Comparison of ENCODE assay signal across 19 cellular contexts in the genomic region with DNA sequence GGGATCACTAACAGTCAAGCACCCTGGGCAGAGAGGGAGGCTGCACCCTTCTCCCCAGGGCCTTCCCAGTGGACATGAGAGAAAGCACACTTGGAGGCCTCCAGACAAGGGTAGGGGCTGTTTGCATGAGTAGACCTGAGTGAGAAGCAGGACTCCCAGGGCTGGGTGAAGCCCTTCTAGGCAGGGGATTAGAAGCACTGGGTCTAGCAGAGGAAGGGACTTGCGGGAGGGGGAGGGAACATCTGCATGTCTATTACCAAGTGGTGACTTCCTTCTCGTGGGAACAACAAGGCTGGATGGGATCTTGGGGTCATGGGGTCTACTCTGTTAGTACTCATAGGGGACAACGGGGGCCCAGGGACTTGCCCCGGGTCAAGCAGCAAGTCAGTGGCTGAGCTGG.
DNase-seq lines count a peak whose midpoint lies in the region; TF ChIP-seq lines count a peak whose summit lies in the region.
"Had no signal": no experiment of that assay in that cellular context is flagged by ENCODE, and none has a peak within 500 bp of the region (broad histone marks: within the 10 kb centered on the region; RNA-seq: fewer than 3 reads in every experiment).

No MANE protein-coding gene starts in this region.

- no peaks in the 10 kb centered on the region for H3K9me3 ChIP-seq in GM23248 (ENCODE audit: low read depth)
- H3K9me3 ChIP-seq in adipocyte (ENCODE audit: control insufficient read depth, low read length): no peaks in the 10 kb centered on the region
- H3K9me3 ChIP-seq in subcutaneous abdominal adipose tissue (ENCODE audit: control insufficient read depth in 5 of 5, low read length in 5 of 5): no peaks in the 10 kb centered on the region
- no peaks in the 10 kb centered on the region for H3K9me3 ChIP-seq in breast epithelium
- H3K9me3 ChIP-seq: tibial artery had no signal

- H3K4me3 Mint-ChIP-seq in mesothelial cell of epicardium (no peak overlapping the region), progenitor cell of endocrine pancreas (ENCODE audit: low read depth) (no peak overlapping the region)
- H3K4me3 Mint-ChIP-seq: activated CD4-positive, alpha-beta T cell treated with anti-CD3 and anti-CD28 coated beads, Interleukin-2, amount 10 ng/mL, durations not matched to agents 24 days and 14 days; natural killer cell; stimulated activated naive CD8-positive, alpha-beta T cell treated with anti-CD3 and anti-CD28 coated beads, Interleukin-15, Interleukin-2, amounts not matched to agents 100 ng/mL and 50 ng/mL, for 24 hours had no signal

- H3K4me1 Mint-ChIP-seq in mesothelial cell of epicardium (peaks cover 18% of the 10 kb centered on the region), progenitor cell of endocrine pancreas (ENCODE audit: low read depth) (peaks cover 24% of the 10 kb centered on the region)
- H3K4me1 Mint-ChIP-seq: activated CD4-positive, alpha-beta T cell treated with anti-CD3 and anti-CD28 coated beads, Interleukin-2, amount 10 ng/mL, durations not matched to agents 24 days and 14 days; natural killer cell had no signal

- H3K4me3 ChIP-seq in GM23248: 0 out of 2 replicates have a peak overlapping the region, but pooled peaks have one; percentile 56
- peak overlapping the region; percentile 37 for H3K4me3 ChIP-seq in adipocyte (ENCODE audit: low read length)
- no peak overlapping the region for H3K4me3 ChIP-seq in subcutaneous abdominal adipose tissue (ENCODE audit: low read depth in 1 of 5, low read length in 5 of 5)
- no peak overlapping the region for H3K4me3 ChIP-seq in breast epithelium
- H3K4me3 ChIP-seq: tibial artery had no signal

- peaks cover 22% of the 10 kb centered on the region for H3F3A ChIP-seq in GM23248 (ENCODE audit: insufficient read depth)

- no peaks in the 10 kb centered on the region for H3K79me2 ChIP-seq in GM23248 (ENCODE audit: insufficient read depth)

- TF ChIP-seq POLR2A in breast epithelium (IDR thresholded peaks at IDR 0.05): no peak

- POLR2A ChIA-PET in HEK293T (lab: Yijun Ruan, JAX): no interaction called here

- no peaks in the 10 kb centered on the region for H3K27me3 ChIP-seq in GM23248 (replicated peaks; ENCODE audit: insufficient read depth)
- no peaks in the 10 kb centered on the region for H3K27me3 ChIP-seq in adipocyte (replicated peaks; ENCODE audit: control insufficient read depth, insufficient read depth, low read length)
- H3K27me3 ChIP-seq in subcutaneous abdominal adipose tissue (ENCODE audit: control insufficient read depth in 5 of 5, insufficient read depth in 4 of 5, low read length in 5 of 5): no peaks in the 10 kb centered on the region
- H3K27me3 ChIP-seq in breast epithelium: no peaks in the 10 kb centered on the region
- H3K27me3 ChIP-seq: tibial artery had no signal

- TF ChIP-seq CTCF in mesothelial cell of epicardium (IDR thresholded peaks at IDR 0.05; ENCODE audit: unreplicated experiment) (no peak), breast epithelium (IDR thresholded peaks at IDR 0.05) (no peak), progenitor cell of endocrine pancreas (IDR thresholded peaks at IDR 0.05; ENCODE audit: unreplicated experiment) (no peak)

- peak overlapping the region; percentile 12 for H3K27ac Mint-ChIP-seq in mesothelial cell of epicardium
- no peak overlapping the region for H3K27ac Mint-ChIP-seq in progenitor cell of endocrine pancreas
- H3K27ac Mint-ChIP-seq: activated CD4-positive, alpha-beta T cell treated with anti-CD3 and anti-CD28 coated beads, Interleukin-2, amount 10 ng/mL, durations not matched to agents 24 days and 14 days; natural killer cell; stimulated activated naive CD8-positive, alpha-beta T cell treated with anti-CD3 and anti-CD28 coated beads, Interleukin-15, Interleukin-2, amounts not matched to agents 100 ng/mL and 50 ng/mL, for 24 hours had no signal

- peak overlapping the region; percentile 78 for H3K9ac ChIP-seq in GM23248
- peak overlapping the region; percentile 59 for H3K9ac ChIP-seq in adipocyte (ENCODE audit: low read length)
- no peak overlapping the region for H3K9ac ChIP-seq in subcutaneous abdominal adipose tissue (ENCODE audit: low read length in 5 of 5)

- CTCF ChIA-PET in HEK293T (lab: Yijun Ruan, JAX): no interaction called here

- H3K27ac ChIP-seq in GM23248: peak overlapping the region; percentile 94
- peak overlapping the region; percentile 59 for H3K27ac ChIP-seq in subcutaneous abdominal adipose tissue (ENCODE audit: low read depth, low read length)
- peak overlapping the region in 1 of 2 donors; percentile 68 for H3K27ac ChIP-seq in breast epithelium

- H3K36me3 ChIP-seq in GM23248 (ENCODE audit: low read depth): no peaks in the 10 kb centered on the region
- H3K36me3 ChIP-seq in adipocyte (ENCODE audit: control insufficient read depth, insufficient read depth, low read length, severe bottlenecking): no peaks in the 10 kb centered on the region
- H3K36me3 ChIP-seq in subcutaneous abdominal adipose tissue (ENCODE audit: control insufficient read depth in 5 of 5, insufficient read depth in 5 of 5, low read length in 5 of 5): no peaks in the 10 kb centered on the region
- H3K36me3 ChIP-seq in breast epithelium: no peaks in the 10 kb centered on the region
- H3K36me3 ChIP-seq: tibial artery had no signal

- no peaks in the 10 kb centered on the region for H3K9me2 ChIP-seq in GM23248 (ENCODE audit: insufficient read depth)

- H3K9me3 Mint-ChIP-seq in mesothelial cell of epicardium: no peaks in the 10 kb centered on the region
- no peaks in the 10 kb centered on the region for H3K9me3 Mint-ChIP-seq in progenitor cell of endocrine pancreas (ENCODE audit: low read depth)
- H3K9me3 Mint-ChIP-seq: activated CD4-positive, alpha-beta T cell treated with anti-CD3 and anti-CD28 coated beads, Interleukin-2, amount 10 ng/mL, durations not matched to agents 24 days and 14 days; natural killer cell; stimulated activated naive CD8-positive, alpha-beta T cell treated with anti-CD3 and anti-CD28 coated beads, Interleukin-15, Interleukin-2, amounts not matched to agents 100 ng/mL and 50 ng/mL, for 24 hours had no signal

- H3K4me1 ChIP-seq in GM23248 (ENCODE audit: insufficient read depth) (peaks cover 21% of the 10 kb centered on the region), adipocyte (ENCODE audit: control insufficient read depth, insufficient read depth, low read length) (peaks cover 17% of the 10 kb centered on the region), subcutaneous abdominal adipose tissue (ENCODE audit: control insufficient read depth in 5 of 5, insufficient read depth in 5 of 5, low read length in 5 of 5) (peaks cover 3 to 18% (median 17%) of the 10 kb centered on the region in 5 donors), breast epithelium (no peaks in the 10 kb centered on the region)

- peak overlapping the region; percentile 52 for H2AFZ ChIP-seq in GM23248

- DNase-seq in GM23248 (no peak), adipocyte (ENCODE audit: low read depth) (no peak), mesothelial cell of epicardium (ENCODE audit: low spot score in 2 of 2, unreplicated experiment in 2 of 2) (no peak), HEK293T (ENCODE audit: extremely low spot score) (no peak), NCI-H2107 (lab: John Stamatoyannopoulos, UW) (no peak), breast epithelium (ENCODE audit: low spot score in 2 of 2) (no peak), progenitor cell of endocrine pancreas (ENCODE audit: low spot score, unreplicated experiment) (no peak)
- DNase-seq: activated CD4-positive, alpha-beta T cell treated with anti-CD3 and anti-CD28 coated beads, Interleukin-2, amount 10 ng/mL, durations not matched to agents 24 days and 14 days; activated gamma-delta T cell treated with Interleukin-2 at 50 U/mL for 16 hours; caudate nucleus; cortex of kidney; effector memory CD4-positive, alpha-beta T cell; natural killer cell; NCI-H146; right cardiac atrium; stimulated activated CD8-positive, alpha-beta memory T cell treated with anti-CD3 and anti-CD28 coated beads, Interleukin-4, amount 100 ng/mL, for 48 hours; tibial artery had no signal

- no peak overlapping the region for H3K4me2 ChIP-seq in GM23248 (ENCODE audit: unreplicated experiment)

- intact Hi-C loops in breast epithelium (cut with DNase I; ENCODE audit: low total_unique reads): no loop called here

- WGBS in GM23248 (ENCODE audit: low coverage in 1 of 2, low lambda C conversion rate in 2 of 2, missing lambda C conversion rate in 2 of 2), 2 experiments: 91 to 100% methylated on average over 4 of the region's 4 CpGs

- no peaks in the 10 kb centered on the region for H4K20me1 ChIP-seq in GM23248 (ENCODE audit: insufficient read depth)

- H3K27me3 Mint-ChIP-seq in mesothelial cell of epicardium (ENCODE audit: low read depth): peaks cover 16% of the 10 kb centered on the region
- peaks cover 66% of the 10 kb centered on the region for H3K27me3 Mint-ChIP-seq in progenitor cell of endocrine pancreas
- H3K27me3 Mint-ChIP-seq: stimulated activated naive CD8-positive, alpha-beta T cell treated with anti-CD3 and anti-CD28 coated beads, Interleukin-15, Interleukin-2, amounts not matched to agents 100 ng/mL and 50 ng/mL, for 24 hours had no signal

- no peaks in the 10 kb centered on the region for H3K36me3 Mint-ChIP-seq in mesothelial cell of epicardium
- no peaks in the 10 kb centered on the region for H3K36me3 Mint-ChIP-seq in progenitor cell of endocrine pancreas (ENCODE audit: insufficient read depth)
- H3K36me3 Mint-ChIP-seq: natural killer cell had no signal

- in situ Hi-C loops in GM23248 (cut with MboI): no loop called here

TF ChIP-seq in HEK293T, 16 proteins besides CTCF, POLR2A, EP300 and RAD21 (continues in another document):
- TF ChIP-seq HDGF (IDR thresholded peaks at IDR 0.05; ENCODE audit: borderline replicate concordance): no peak
- TF ChIP-seq TARDBP (IDR thresholded peaks at IDR 0.05): no peak
- no peak for TF ChIP-seq ZNF384 (IDR thresholded peaks at IDR 0.05)
- TF ChIP-seq PKNOX1 (IDR thresholded peaks at IDR 0.05): no peak
- no peak for TF ChIP-seq SUZ12 (IDR thresholded peaks at IDR 0.05)
- no peak for TF ChIP-seq SP1 (IDR thresholded peaks at IDR 0.05)
- no peak for TF ChIP-seq BHLHE40 (IDR thresholded peaks at IDR 0.05; ENCODE audit: borderline replicate concordance)
- TF ChIP-seq ARNT (IDR thresholded peaks at IDR 0.05): no peak
- no peak for TF ChIP-seq FOXK2 (IDR thresholded peaks at IDR 0.05)
- no peak for TF ChIP-seq NFRKB (IDR thresholded peaks at IDR 0.05)
- no peak for TF ChIP-seq L3MBTL2 (conservative IDR thresholded peaks at IDR 0.05)
- TF ChIP-seq FOXM1 (IDR thresholded peaks at IDR 0.05; ENCODE audit: borderline replicate concordance): no peak
- TF ChIP-seq LEF1 (IDR thresholded peaks at IDR 0.05; ENCODE audit: borderline replicate concordance): no peak

Comparison
In these comparisons a context has a peak if more than half of its experiments do, and no peak if none do; other contexts are left out.
1. H3K4me3 ChIP-seq: peak in GM23248 (single experiment) and adipocyte (single experiment); none in subcutaneous abdominal adipose tissue (0 of 5) and breast epithelium (0 of 3).
2. H3K9ac ChIP-seq: peak in GM23248 (single experiment) and adipocyte (single experiment); none in subcutaneous abdominal adipose tissue (0 of 5).